ENCODE assay signal across 9 cellular contexts in genomic region chr12:110590806-110591326, GRCh38. TPM values are rescaled to one million over a fixed set of nuclear protein-coding genes. Genes with fewer than 3 reads are reported as not detected.
DNase-seq lines count a peak whose midpoint lies in the region; ATAC-seq, FAIRE-seq and TF ChIP-seq lines count a peak whose summit lies in the region.
"Had no signal": no experiment of that assay in that cellular context is flagged by ENCODE, and none has a peak within 500 bp of the region (broad histone marks: within the 10 kb centered on the region; RNA-seq: fewer than 3 reads in every experiment).

No MANE protein-coding gene starts in this region.

- intact Hi-C loops in left lung (cut with DNase I) (no loop called here), upper lobe of right lung (cut with DNase I) (no loop called here)

- no peak for TF ChIP-seq POLR2A in H54 (IDR thresholded peaks at IDR 0.05; ENCODE audit: low read depth, low read length)

- H3K27ac ChIP-seq in adipose tissue (ENCODE audit: low read depth, low read length) (peak overlapping the region; percentile 32), left lung (peak overlapping the region; percentile 88 to 91), upper lobe of right lung (peak overlapping the region; percentile 82)

- H3K4me3 ChIP-seq in AG10803 (ENCODE audit: low read length) (no peak overlapping the region), left lung (no peak overlapping the region), upper lobe of right lung (no peak overlapping the region)

- DNase-seq in AG10803 (ENCODE audit: low read depth) (peak; percentile 86), GM19238 (ENCODE audit: insufficient read length, low spot score) (peak; percentile 38), left lung (no peak), upper lobe of right lung (no peak), H54 (ENCODE audit: insufficient read length, low spot score) (no peak), NCI-H524 (lab: John Stamatoyannopoulos, UW) (no peak)

- H3K9me3 ChIP-seq in left lung (no peaks in the 10 kb centered on the region), upper lobe of right lung (no peaks in the 10 kb centered on the region)

- peak; percentile 43 for ATAC-seq in HG03558 (IDR thresholded peaks at IDR 0.05; ENCODE audit: extremely low read depth, unreplicated experiment)
- ATAC-seq in left lung, result peak; percentile 77
- peak; percentile 82 for ATAC-seq in upper lobe of right lung

- H3K4me1 ChIP-seq in left lung, result peaks cover 12 to 32% of the 10 kb centered on the region in 2 donors
- H3K4me1 ChIP-seq in upper lobe of right lung, result peaks cover 20% of the 10 kb centered on the region

- no peak for FAIRE-seq in H54 (lab: Jason Lieb, UNC)
- FAIRE-seq: colon had no signal

- H3K27me3 ChIP-seq in left lung, result no peaks in the 10 kb centered on the region
- no peaks in the 10 kb centered on the region for H3K27me3 ChIP-seq in upper lobe of right lung

- no peak for TF ChIP-seq CTCF in AG10803 (conservative IDR thresholded peaks at IDR 0.05; ENCODE audit: low read length)
- no peak for TF ChIP-seq CTCF in left lung (IDR thresholded peaks at IDR 0.05)
- no peak for TF ChIP-seq CTCF in upper lobe of right lung (IDR thresholded peaks at IDR 0.05)

- 17 to 73% (median 21%) methylated on average over 3 of the region's 3 CpGs for WGBS in adipose tissue, 3 donors

- H3K36me3 ChIP-seq in left lung (no peaks in the 10 kb centered on the region), upper lobe of right lung (no peaks in the 10 kb centered on the region)

RNA-seq across cellular contexts. Expression of gene PPTC7, which starts 7.7 kb away (rescaled TPM):
- 10 to 100 TPM in 2 of 3 donors, 1 to 10 TPM in 1; 6.9 to 21.9 (median 11.7) TPM for polyA plus RNA-seq in adipose tissue
- 10 to 100 TPM; 22.3 to 24.2 TPM for total RNA-seq in left lung
- 26.4 TPM for total RNA-seq in upper lobe of right lung

RNA-seq across cellular contexts. Expression of gene TCTN1, which starts 23.1 kb away (rescaled TPM):
- 10 to 100 TPM in 2 of 3 donors, 1 to 10 TPM in 1; 9.5 to 14.3 (median 13.7) TPM for polyA plus RNA-seq in adipose tissue
- total RNA-seq in left lung (10 to 100 TPM; 34.1 to 44.5 TPM), upper lobe of right lung (30.4 TPM)

Comparison
In these comparisons a context has a peak if more than half of its experiments do, and no peak if none do; other contexts are left out.
1. DNase-seq: peak in AG10803 (single experiment) and GM19238 (single experiment); none in left lung (0 of 2), upper lobe of right lung (single experiment), H54 (single experiment) and NCI-H524 (0 of 2).
2. H3K27ac ChIP-seq: peak in every context shown above with its lines; median percentile 90 in left lung; 82 in upper lobe of right lung; 32 in adipose tissue.
3. Peak in every context shown above with its lines, with median percentiles within 50 percentile points of each other: ATAC-seq.